In the genomic region with DNA sequence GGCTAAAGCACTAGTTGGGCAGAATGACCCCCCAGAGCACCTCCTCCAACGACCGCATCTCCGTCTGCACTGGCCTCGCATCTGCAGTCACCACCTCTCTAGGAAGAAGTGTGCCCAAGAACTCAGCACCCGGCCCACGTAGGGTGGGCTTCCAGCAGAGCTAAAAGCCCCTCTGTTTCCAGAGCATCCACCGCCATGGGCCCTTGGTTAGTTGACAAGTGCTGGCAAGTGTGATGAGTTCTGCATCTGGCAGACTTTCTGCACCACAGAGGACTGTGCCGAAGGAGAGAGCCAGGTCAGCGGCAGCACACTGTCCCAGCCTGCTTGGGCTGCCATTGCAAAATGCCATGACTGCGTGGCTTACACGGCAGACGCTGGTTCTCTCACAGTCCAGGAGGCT, we compare ENCODE assay signal across 21 cellular contexts.
"Had no signal": no experiment of that assay in that cellular context is flagged by ENCODE, and none has a peak within 500 bp of the region (broad histone marks: within the 10 kb centered on the region; RNA-seq: fewer than 3 reads in every experiment).

No MANE protein-coding gene starts in this region.

- H3K36me3 Mint-ChIP-seq: IgD-negative memory B cell had no signal

- DNase-seq: Kasumi-1, MM.1S, NCI-H1092 treated with DMSO at 0.1 percent for 48 hours, NCI-H1436, NCI-H187, NCI-H2029, NCI-H2081 treated with DMSO at 0.1 percent for 48 hours, NCI-H2171, NCI-H226, NCI-H446, NCI-H510A, NCI-H524 treated with DMSO at 0.1 percent for 48 hours, NCI-H69, NCI-H774, RPMI8226, SHP77 treated with DMSO at 0.1 percent for 48 hours, SJCRH30 had no signal

- H3K27me3 Mint-ChIP-seq: IgD-negative memory B cell had no signal

- H3K4me3 Mint-ChIP-seq: IgD-negative memory B cell had no signal

- H3K9me3 Mint-ChIP-seq: IgD-negative memory B cell had no signal

- ATAC-seq: K562, SK-N-SH treated with all-trans-retinoic acid at 6 μM for 48 hours had no signal

- H3K27ac ChIP-seq: KMS-11, SJCRH30 had no signal

- H3K27me3 ChIP-seq: SJCRH30 had no signal

- H3K9me3 ChIP-seq: SJCRH30 had no signal

- H3K36me3 ChIP-seq: SJCRH30 had no signal

- H3K27ac Mint-ChIP-seq: IgD-negative memory B cell had no signal

- H3K4me3 ChIP-seq: K562, SJCRH30 had no signal
